ENCODE assay signal across 1 cellular context in the genomic region with DNA sequence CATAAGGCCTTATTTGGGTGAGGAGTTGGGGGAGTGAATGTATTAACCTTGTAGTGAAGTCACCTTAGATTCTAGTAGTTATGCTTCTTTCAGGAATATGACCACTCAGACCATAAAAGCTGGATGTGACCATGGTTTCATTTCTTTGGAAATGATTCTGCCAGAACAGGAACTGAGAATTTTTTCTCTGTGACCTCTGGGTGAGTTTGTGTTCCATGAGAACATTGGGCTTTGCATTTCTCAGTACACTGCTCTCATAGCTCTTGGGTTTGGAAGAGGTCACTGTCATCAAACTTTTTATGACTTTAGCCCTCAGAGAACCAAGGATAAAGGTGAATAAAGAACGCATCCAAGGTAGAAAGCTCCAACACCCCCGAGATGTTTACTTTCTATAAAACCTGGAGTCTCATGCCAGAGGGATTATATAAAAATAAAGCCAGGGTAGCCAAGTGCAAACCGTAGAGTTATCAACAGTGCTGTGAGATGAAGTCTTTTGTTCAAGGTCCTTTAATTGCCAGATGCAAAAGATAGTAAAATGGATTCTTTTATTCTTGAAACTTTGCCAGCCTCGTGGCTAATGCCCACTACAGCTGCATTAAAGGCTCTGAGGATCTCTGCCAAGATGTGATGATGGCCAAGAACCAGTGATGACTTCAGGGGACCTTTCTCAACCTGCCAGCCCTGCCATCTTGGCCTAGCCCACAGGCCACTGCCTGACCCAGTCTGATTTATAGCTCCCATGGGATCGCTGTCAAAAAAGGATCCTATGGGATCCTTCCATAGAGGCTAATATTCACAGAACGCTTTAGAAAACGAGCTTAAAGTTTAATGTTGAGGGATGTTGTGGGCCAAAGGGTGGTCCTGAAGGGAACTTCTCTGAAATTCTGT.
TF ChIP-seq lines count a peak whose summit lies in the region.

No MANE protein-coding gene starts in this region.

TF ChIP-seq in IMR-90, 13 proteins besides CTCF, POLR2A, EP300 and RAD21:
- TF ChIP-seq MAZ (IDR thresholded peaks at IDR 0.05; ENCODE audit: borderline replicate concordance, low read depth, low read length), result no peak
- no peak for TF ChIP-seq NFE2L2 (IDR thresholded peaks at IDR 0.05; ENCODE audit: low read depth, low read length)
- TF ChIP-seq MXI1 (IDR thresholded peaks at IDR 0.05; ENCODE audit: borderline replicate concordance, low read depth, low read length), result no peak
- TF ChIP-seq RFX5 (IDR thresholded peaks at IDR 0.05; ENCODE audit: low read depth, low read length), result no peak
- TF ChIP-seq FOS (IDR thresholded peaks at IDR 0.05; ENCODE audit: low read depth, low read length), result no peak
- no peak for TF ChIP-seq CEBPB (IDR thresholded peaks at IDR 0.05; ENCODE audit: low read depth, low read length)
- TF ChIP-seq BHLHE40 (IDR thresholded peaks at IDR 0.05; ENCODE audit: low read depth, low read length), result no peak
- TF ChIP-seq, protein P1, sequence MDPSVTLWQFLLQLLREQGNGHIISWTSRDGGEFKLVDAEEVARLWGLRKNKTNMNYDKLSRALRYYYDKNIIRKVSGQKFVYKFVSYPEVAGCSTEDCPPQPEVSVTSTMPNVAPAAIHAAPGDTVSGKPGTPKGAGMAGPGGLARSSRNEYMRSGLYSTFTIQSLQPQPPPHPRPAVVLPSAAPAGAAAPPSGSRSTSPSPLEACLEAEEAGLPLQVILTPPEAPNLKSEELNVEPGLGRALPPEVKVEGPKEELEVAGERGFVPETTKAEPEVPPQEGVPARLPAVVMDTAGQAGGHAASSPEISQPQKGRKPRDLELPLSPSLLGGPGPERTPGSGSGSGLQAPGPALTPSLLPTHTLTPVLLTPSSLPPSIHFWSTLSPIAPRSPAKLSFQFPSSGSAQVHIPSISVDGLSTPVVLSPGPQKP (IDR thresholded peaks at IDR 0.05; ENCODE audit: borderline replicate concordance, low read depth, low read length), result no peak
- no peak for TF ChIP-seq MAFK (IDR thresholded peaks at IDR 0.05; ENCODE audit: low read depth, low read length)
- no peak for TF ChIP-seq SMC3 (IDR thresholded peaks at IDR 0.05; ENCODE audit: low read depth, low read length)
